In genomic region chr16:78878570-78878969, GRCh38 we compare ENCODE assay signal across 7 cellular contexts.
"Had no signal": no experiment of that assay in that cellular context is flagged by ENCODE, and none has a peak within 500 bp of the region (broad histone marks: within the 10 kb centered on the region; RNA-seq: fewer than 3 reads in every experiment).

No MANE protein-coding gene starts in this region.

- DNase-seq: IMR-90, KBM-7, KG1 had no signal

- H3K9me3 Mint-ChIP-seq: IgD-negative memory B cell had no signal

- H3K4me3 ChIP-seq: K562 had no signal

- H3K27ac ChIP-seq: HL-60 had no signal

- H3K27ac Mint-ChIP-seq: IgD-negative memory B cell had no signal

- FAIRE-seq: HepG2, K562 had no signal

- H3K4me3 Mint-ChIP-seq: IgD-negative memory B cell had no signal
